In genomic region chr1:156121441-156121840, GRCh38 we compare ENCODE assay signal across 12 cellular contexts. TPM values are rescaled to one million over a fixed set of nuclear protein-coding genes. Genes with fewer than 3 reads are reported as not detected.
DNase-seq lines count a peak whose midpoint lies in the region; ATAC-seq and TF ChIP-seq lines count a peak whose summit lies in the region.
"Had no signal": no experiment of that assay in that cellular context is flagged by ENCODE, and none has a peak within 500 bp of the region (broad histone marks: within the 10 kb centered on the region; RNA-seq: fewer than 3 reads in every experiment).

No MANE protein-coding gene starts in this region.

- H4K20me1 ChIP-seq in fibroblast of lung (ENCODE audit: control insufficient read depth, extremely low read depth, insufficient read depth, low read length): peaks cover under 1% of the 10 kb centered on the region

- TF ChIP-seq CTCF in AG10803 (conservative IDR thresholded peaks at IDR 0.05; ENCODE audit: low read length) (no peak), fibroblast of lung (conservative IDR thresholded peaks at IDR 0.05 in 1 of 2, IDR thresholded peaks at IDR 0.05 in 1 of 2; ENCODE audit: low read depth in 1 of 2, low read length in 2 of 2) (no peak)

- H3K9ac ChIP-seq in SK-N-MC (ENCODE audit: insufficient read length) (no peak overlapping the region), fibroblast of lung (ENCODE audit: insufficient read depth, low read length) (peak overlapping the region; percentile 44), rectal smooth muscle tissue (ENCODE audit: low read length) (no peak overlapping the region)

- no peaks in the 10 kb centered on the region for H3K27me3 ChIP-seq in fibroblast of lung (ENCODE audit: control insufficient read depth, insufficient read depth, low read length)
- H3K27me3 ChIP-seq in rectal smooth muscle tissue (ENCODE audit: control insufficient read depth, insufficient read depth, low read length): no peaks in the 10 kb centered on the region

- ATAC-seq in GM18517 (IDR thresholded peaks at IDR 0.05; ENCODE audit: unreplicated experiment): no peak
- ATAC-seq: esophagus mucosa had no signal

- H3K9me3 ChIP-seq in SK-N-MC (ENCODE audit: low read depth, low read length) (no peaks in the 10 kb centered on the region), fibroblast of lung (ENCODE audit: control insufficient read depth, insufficient read depth, low read depth, low read length) (no peaks in the 10 kb centered on the region)

- H2AFZ ChIP-seq in fibroblast of lung (ENCODE audit: low read length): no peak overlapping the region

- peaks cover 94% of the 10 kb centered on the region for H3K79me2 ChIP-seq in fibroblast of lung (ENCODE audit: control insufficient read depth, insufficient read depth, low read length)

- H3K4me3 ChIP-seq in AG10803 (ENCODE audit: low read length): peak overlapping the region; percentile 100
- no peak overlapping the region for H3K4me3 ChIP-seq in SK-N-MC
- peak overlapping the region; percentile 15 to 100 (median 24) for H3K4me3 ChIP-seq in fibroblast of lung (replicated peaks in 1 of 4; ENCODE audit: control extremely low read depth in 1 of 4, insufficient read depth in 1 of 4, low read depth in 3 of 4, low read length in 4 of 4)
- peak overlapping the region; percentile 22 for H3K4me3 ChIP-seq in rectal smooth muscle tissue (ENCODE audit: low read length)

- peak overlapping the region; percentile 85 for H3K4me2 ChIP-seq in fibroblast of lung (ENCODE audit: extremely low read depth, insufficient read depth, low read length)

- H3K4me1 ChIP-seq in fibroblast of lung (ENCODE audit: control insufficient read depth, extremely low read depth, insufficient read depth, low read length): peaks cover 31% of the 10 kb centered on the region
- peaks cover 65% of the 10 kb centered on the region for H3K4me1 ChIP-seq in rectal smooth muscle tissue (ENCODE audit: control insufficient read depth, insufficient read depth, low read length)

- H3K27ac ChIP-seq in SK-N-MC (peak overlapping the region; percentile 86; the same call in 1 of the 2 replicates), fibroblast of lung (ENCODE audit: insufficient read depth, low read length) (peak overlapping the region; percentile 99), rectal smooth muscle tissue (ENCODE audit: low read depth, low read length) (peak overlapping the region; percentile 98)

- H3K36me3 ChIP-seq in SK-N-MC (ENCODE audit: insufficient read depth, low read length) (0 out of 2 replicates have a peak, but pooled peaks cover 5% of the 10 kb centered on the region), fibroblast of lung (ENCODE audit: control insufficient read depth, insufficient read depth, low read length) (peaks cover 8% of the 10 kb centered on the region), rectal smooth muscle tissue (ENCODE audit: control insufficient read depth, insufficient read depth, low read length) (no peaks in the 10 kb centered on the region)

- DNase-seq in AG10803 (ENCODE audit: low read depth) (no peak), SK-N-MC (ENCODE audit: low read depth, low spot score) (no peak), fibroblast of lung (ENCODE audit: low read depth in 2 of 2) (no peak), GM19240 (ENCODE audit: insufficient read length, low spot score) (no peak), NCI-H446 (lab: John Stamatoyannopoulos, UW) (no peak), occipital lobe (lab: John Stamatoyannopoulos, UW) (no peak)
- DNase-seq: activated effector memory CD4-positive, alpha-beta T cell treated with Interleukin-2 at 50 U/mL for 16 hours; COR-L47; NCI-H526 had no signal

RNA-seq across cellular contexts. Expression of gene LMNA, which starts 6.9 kb away (rescaled TPM):
- total RNA-seq in fibroblast of lung (780 and 1,150 TPM in 2 replicates), occipital lobe (18.1 TPM)
- polyA plus RNA-seq in fibroblast of lung: 613 and 813 TPM in 2 replicates
- polyA plus RNA-seq in fibroblast of lung (2012): 891 and 1,369 TPM in 2 replicates
- polyA minus RNA-seq in fibroblast of lung (ENCODE audit: low replicate concordance): 720 and 826 TPM in 2 replicates

RNA-seq across cellular contexts. Expression of gene SEMA4A, which starts 31.9 kb away (rescaled TPM):
- 0.77 and 0.99 TPM in 2 replicates for total RNA-seq in fibroblast of lung
- polyA plus RNA-seq in fibroblast of lung: 0.24 and 0.27 TPM in 2 replicates
- 0.28 and 0.44 TPM in 2 replicates for polyA plus RNA-seq in fibroblast of lung (2012)
- polyA minus RNA-seq in fibroblast of lung (ENCODE audit: low replicate concordance): 0.27 and 1.8 TPM in 2 replicates
- total RNA-seq in occipital lobe: 13.6 TPM

RNA-seq across cellular contexts. Expression of gene MEX3A, which starts 39.2 kb away (rescaled TPM):
- total RNA-seq in fibroblast of lung (1.5 and 1.7 TPM in 2 replicates), occipital lobe (42.4 TPM)
- polyA plus RNA-seq in fibroblast of lung: 0.96 and 2.1 TPM in 2 replicates
- polyA plus RNA-seq in fibroblast of lung (2012): 0.94 and 2.9 TPM in 2 replicates
- polyA minus RNA-seq in fibroblast of lung (ENCODE audit: low replicate concordance): 2.4 and 3.9 TPM in 2 replicates

Comparison
In these comparisons a context has a peak if more than half of its experiments do, and no peak if none do; other contexts are left out.
1. RNA of gene LMNA, which starts 6.9 kb away (total RNA-seq): 780 to 1,150 TPM in fibroblast of lung; 18.1 TPM in occipital lobe (single experiment); every median in the first group is over 10 times any median in the second.
2. RNA of gene MEX3A, which starts 39.2 kb away (total RNA-seq): 42.4 TPM in occipital lobe (single experiment); 1.5 to 1.7 TPM in fibroblast of lung; every median in the first group is over 10 times any median in the second.
3. Peak in every context shown above with its lines, with median percentiles within 50 percentile points of each other: H3K27ac ChIP-seq.